Comparison of ENCODE assay signal across 9 cellular contexts in genomic region chr2:121071058-121071504, GRCh38.
DNase-seq lines count a peak whose midpoint lies in the region; ATAC-seq, FAIRE-seq and TF ChIP-seq lines count a peak whose summit lies in the region.
"Had no signal": no experiment of that assay in that cellular context is flagged by ENCODE, and none has a peak within 500 bp of the region (broad histone marks: within the 10 kb centered on the region; RNA-seq: fewer than 3 reads in every experiment).

No MANE protein-coding gene starts in this region.

- H4K20me1 ChIP-seq in K562 (replicated peaks; ENCODE audit: control insufficient read depth, insufficient read depth, low read length), result peaks cover 16% of the 10 kb centered on the region
- H4K20me1 ChIP-seq in keratinocyte (ENCODE audit: control insufficient read depth, extremely low read depth, insufficient read depth, low read length), result no peaks in the 10 kb centered on the region

- H3K79me2 ChIP-seq in K562 (ENCODE audit: control insufficient read depth, insufficient read depth, low read length), result no peaks in the 10 kb centered on the region
- H3K79me2 ChIP-seq in keratinocyte (ENCODE audit: control insufficient read depth, insufficient read depth, low read length), result no peaks in the 10 kb centered on the region

- DNase-seq in SIG-M5 treated with dmso at 0.1 percent for 504 hours (lab: John Stamatoyannopoulos, UW; ENCODE audit: unreplicated experiment) (peak; percentile 24), SIG-M5 (lab: John Stamatoyannopoulos, UW) (no peak), HTR-8/SVneo (ENCODE audit: insufficient read length, low spot score) (peak; percentile 70), RPMI8226 (peak; percentile 62), K562 (ENCODE audit: extremely low read depth in 1 of 4, low spot score in 3 of 4) (peak; percentile 62 to 81 (median 80)), keratinocyte (ENCODE audit: low read depth, low spot score) (no peak)
- DNase-seq in stimulated activated CD4-positive, alpha-beta T cell treated with anti-CD3 and anti-CD28 coated beads, TNF-alpha, amount 100 ng/mL, for 48 hours (ENCODE audit: low read depth in 3 of 3), result peak; percentile 19 to 49 (median 43)

- peak overlapping the region; percentile 40; the same call in 1 of the 2 replicates for H2AFZ ChIP-seq in K562 (ENCODE audit: low read depth, low read length)
- no peak overlapping the region for H2AFZ ChIP-seq in keratinocyte (ENCODE audit: control insufficient read depth, low read length)

- CTCF ChIA-PET in K562 (lab: Yijun Ruan, JAX; ENCODE audit: low intra/inter-chr PET ratio), result interaction anchor here (0.8 to 2.4 kb wide), 3 partner anchors 9 to 376 kb away, joined by 3 to 29 read pairs (median 3); no protein-coding TSS in a partner anchor

- no peak overlapping the region for H3K4me2 ChIP-seq in K562 (ENCODE audit: insufficient read depth, low read length)
- H3K4me2 ChIP-seq in keratinocyte (ENCODE audit: control insufficient read depth, extremely low read depth, insufficient read depth, low read depth, low read length), result no peak overlapping the region

- TF ChIP-seq CTCF in K562 (IDR thresholded peaks at IDR 0.05 in 2 of 3, conservative IDR thresholded peaks at IDR 0.05 in 1 of 3; ENCODE audit: insufficient read depth in 2 of 3, low read depth in 1 of 3, low read length in 3 of 3), result peak; percentile 83 to 88 (median 87)
- TF ChIP-seq CTCF in keratinocyte (optimal IDR thresholded peaks at IDR 0.05 in 1 of 3, IDR thresholded peaks at IDR 0.05 in 1 of 3, conservative IDR thresholded peaks at IDR 0.05 in 1 of 3; ENCODE audit: extremely low read depth in 1 of 3, insufficient read depth in 2 of 3, low read length in 3 of 3), result peak; percentile 73 to 97 (median 81)

- H3K4me1 ChIP-seq in K562 (replicated peaks in 1 of 2; ENCODE audit: control insufficient read depth in 2 of 2, insufficient read depth in 2 of 2, low read length in 2 of 2), result peaks cover 0 to 17% of the 10 kb centered on the region in 2 experiments; a peak in 2 of 5 replicates
- H3K4me1 ChIP-seq in keratinocyte (ENCODE audit: control insufficient read depth, extremely low read depth, insufficient read depth, low read length), result peaks cover 5% of the 10 kb centered on the region

- peaks cover 2% of the 10 kb centered on the region for H3K9me1 ChIP-seq in K562 (ENCODE audit: control insufficient read depth, insufficient read depth, low read length)
- H3K9me1 ChIP-seq in keratinocyte (ENCODE audit: control insufficient read depth, extremely low read depth, insufficient read depth, low read length), result no peaks in the 10 kb centered on the region

- H3K9me3 ChIP-seq in K562 (replicated peaks; ENCODE audit: control insufficient read depth, insufficient read depth, low read depth, low read length), result no peaks in the 10 kb centered on the region
- H3K9me3 ChIP-seq in keratinocyte (ENCODE audit: control insufficient read depth, low read depth, low read length), result no peaks in the 10 kb centered on the region

- BruUV-seq in K562 (replicated peaks; lab: Mats Ljungman, UMichigan), result no TSS peak

- TF ChIP-seq EP300 in K562 (IDR thresholded peaks at IDR 0.05; ENCODE audit: low read length), result no peak

- H3K36me3 ChIP-seq in K562 (ENCODE audit: control insufficient read depth, insufficient read depth, low read length) (no peaks in the 10 kb centered on the region), keratinocyte (ENCODE audit: control insufficient read depth in 2 of 2, extremely low read depth in 1 of 2, insufficient read depth in 2 of 2, low read length in 2 of 2) (no peaks in the 10 kb centered on the region)

- H3K27me3 ChIP-seq in K562 (ENCODE audit: control insufficient read depth in 2 of 2, insufficient read depth in 2 of 2, low read length in 2 of 2), result peaks cover 0 to 43% of the 10 kb centered on the region in 2 experiments; a peak in 4 of 5 replicates
- H3K27me3 ChIP-seq in keratinocyte (ENCODE audit: control insufficient read depth, extremely low read depth, insufficient read depth, low read length), result peaks cover 27% of the 10 kb centered on the region

- dilution Hi-C loops in keratinocyte (cut with MboI; ENCODE audit: extremely low pct_ligation_motif_present, low sequenced_read_pairs), result no loop called here

- ATAC-seq in K562 (peak; percentile 64), HG03565 (IDR thresholded peaks at IDR 0.05; ENCODE audit: unreplicated experiment) (no peak)

- intact Hi-C loops in K562 (cut with micrococcal nuclease), result loop anchor here (1.0 to 10.0 kb wide), 2 partner anchors 186 to 376 kb away; no protein-coding TSS in a partner anchor

- H3K9ac ChIP-seq in K562 (ENCODE audit: insufficient read depth in 1 of 2, low read depth in 2 of 2, low read length in 2 of 2) (no peak overlapping the region), keratinocyte (ENCODE audit: control insufficient read depth, extremely low read depth, insufficient read depth, low read length) (no peak overlapping the region)

- FAIRE-seq in HTR-8/SVneo (lab: Jason Lieb, UNC), result no peak
- peak; percentile 58 for FAIRE-seq in K562 (lab: Jason Lieb, UNC)
- FAIRE-seq in keratinocyte (lab: Jason Lieb, UNC), result no peak
- FAIRE-seq: G401.6 had no signal

- TF ChIP-seq RAD21 in K562 (CRISPR knock-in tag; conservative IDR thresholded peaks at IDR 0.05 in 1 of 2, IDR thresholded peaks at IDR 0.05 in 1 of 2), result peak; percentile 84 to 86

- H3K4me3 ChIP-seq in K562, result no peak overlapping the region
- no peak overlapping the region for H3K4me3 ChIP-seq in keratinocyte (ENCODE audit: control insufficient read depth in 2 of 3, extremely low read depth in 1 of 3, insufficient read depth in 2 of 3, low read depth in 1 of 3, low read length in 3 of 3)

- WGBS in K562 (ENCODE audit: insufficient coverage, low coverage, missing lambda C conversion rate), result 2% methylated on average over 8 of the region's 14 CpGs

- in situ Hi-C loops in K562 (cut with MboI), result no loop called here

- H3K27ac ChIP-seq in K562 (ENCODE audit: extremely low read depth, low read depth, low read length) (no peak overlapping the region), keratinocyte (ENCODE audit: control insufficient read depth, insufficient read depth, low read length) (no peak overlapping the region)

- no peak for TF ChIP-seq POLR2A in K562 (conservative IDR thresholded peaks at IDR 0.05)

- POLR2A ChIA-PET in K562 (lab: Yijun Ruan, JAX), result no interaction called here

TF ChIP-seq in K562, 482 proteins besides CTCF, POLR2A, EP300 and RAD21 (continues in another document):
- TF ChIP-seq ZNF764 (CRISPR knock-in tag; IDR thresholded peaks at IDR 0.05; ENCODE audit: low read depth), result no peak
- TF ChIP-seq FOXP4 (CRISPR knock-in tag; IDR thresholded peaks at IDR 0.05; ENCODE audit: borderline replicate concordance), result no peak
- peak; percentile 86 for TF ChIP-seq SMC3 (conservative IDR thresholded peaks at IDR 0.05; ENCODE audit: insufficient read depth, low read depth, low read length)
- TF ChIP-seq GTF2E2 (tag; IDR thresholded peaks at IDR 0.05), result no peak
- no peak for TF ChIP-seq ZNF175 (CRISPR knock-in tag; IDR thresholded peaks at IDR 0.05; ENCODE audit: low read depth)
- TF ChIP-seq ZBTB1 (CRISPR knock-in tag; IDR thresholded peaks at IDR 0.05; ENCODE audit: borderline replicate concordance, low read depth), result no peak
- TF ChIP-seq STAG1 (CRISPR knock-in tag; IDR thresholded peaks at IDR 0.05; ENCODE audit: borderline replicate concordance), result peak; percentile 83; the same call in 1 of the 2 replicates
- no peak for TF ChIP-seq SNAPC5 (CRISPR knock-in tag; IDR thresholded peaks at IDR 0.05)
- TF ChIP-seq ERF (CRISPR knock-in tag; IDR thresholded peaks at IDR 0.05), result no peak
- no peak for TF ChIP-seq RFX1 (IDR thresholded peaks at IDR 0.05)
- TF ChIP-seq ZNF165 (CRISPR knock-in tag; IDR thresholded peaks at IDR 0.05; ENCODE audit: borderline replicate concordance), result no peak
- TF ChIP-seq ZNF740 (CRISPR knock-in tag; IDR thresholded peaks at IDR 0.05), result no peak
- no peak for TF ChIP-seq ZNF740 (tag; IDR thresholded peaks at IDR 0.05)

Comparison
In these comparisons a context has a peak if more than half of its experiments do, and no peak if none do; other contexts are left out.
1. DNase-seq: peak in SIG-M5 treated with dmso at 0.1 percent for 504 hours (single experiment), HTR-8/SVneo (single experiment), RPMI8226 (single experiment), K562 (4 of 4) and stimulated activated CD4-positive, alpha-beta T cell treated with anti-CD3 and anti-CD28 coated beads, TNF-alpha, amount 100 ng/mL, for 48 hours (3 of 3); none in SIG-M5 (single experiment) and keratinocyte (single experiment).